Comparison of ENCODE assay signal across 8 cellular contexts in genomic region chr11:128908391-128909246, GRCh38. TPM values are rescaled to one million over a fixed set of nuclear protein-coding genes. Genes with fewer than 3 reads are reported as not detected.
DNase-seq lines count a peak whose midpoint lies in the region; ATAC-seq, FAIRE-seq and TF ChIP-seq lines count a peak whose summit lies in the region.

No MANE protein-coding gene starts in this region.

- no peak overlapping the region; a peak in 1 of 4 replicates for H3K27ac ChIP-seq in SK-N-SH (ENCODE audit: low read depth in 2 of 2, low read length in 1 of 2)

- H3F3A ChIP-seq in SK-N-SH (replicated peaks; ENCODE audit: insufficient read depth), result no peaks in the 10 kb centered on the region

- no peak for TF ChIP-seq CTCF in SK-N-SH (IDR thresholded peaks at IDR 0.05)

- no peak overlapping the region for H3K4me3 ChIP-seq in SK-N-SH (ENCODE audit: low read depth in 2 of 2, low read length in 1 of 2)
- H3K4me3 ChIP-seq in skeletal muscle satellite cell (ENCODE audit: low read length), result peak overlapping the region; percentile 56

- no peaks in the 10 kb centered on the region for H3K9me2 ChIP-seq in SK-N-SH

- H3K9ac ChIP-seq in SK-N-SH (no peak overlapping the region), skeletal muscle satellite cell (ENCODE audit: low read depth, low read length) (peak overlapping the region; percentile 19)

- H3K79me2 ChIP-seq in SK-N-SH (ENCODE audit: insufficient read depth), result no peaks in the 10 kb centered on the region

- ATAC-seq in GM18870 (IDR thresholded peaks at IDR 0.05; ENCODE audit: unreplicated experiment), result no peak

- POLR2A ChIA-PET in SK-N-SH (lab: Yijun Ruan, JAX), result no interaction called here

- no peak overlapping the region; the same call in 1 of the 2 replicates for H2AFZ ChIP-seq in SK-N-SH (ENCODE audit: low read depth)

- DNase-seq in GM03348 (ENCODE audit: low spot score), result peak; percentile 88
- DNase-seq in SK-N-SH, result peak; percentile 74
- DNase-seq in glomerular visceral epithelial cell (ENCODE audit: extremely low spot score), result peak; percentile 8
- no peak for DNase-seq in stimulated activated naive CD4-positive, alpha-beta T cell treated with Interleukin-2 at 50 U/mL for 16 hours (lab: John Stamatoyannopoulos, UW)
- no peak for DNase-seq in GM12892 (ENCODE audit: insufficient read length)
- DNase-seq in NCI-H1417 (lab: John Stamatoyannopoulos, UW), result no peak

- peak overlapping the region; percentile 24 for H3K4me2 ChIP-seq in SK-N-SH
- H3K4me2 ChIP-seq in skeletal muscle satellite cell (ENCODE audit: low read length), result peak overlapping the region; percentile 83

- H3K27me3 ChIP-seq in SK-N-SH (ENCODE audit: insufficient read depth) (no peaks in the 10 kb centered on the region), skeletal muscle satellite cell (ENCODE audit: control insufficient read depth, insufficient read depth, low read length) (peaks cover 6% of the 10 kb centered on the region)

- CTCF ChIA-PET in SK-N-SH (lab: Yijun Ruan, JAX), result interaction anchor here (1.0 to 13.6 kb wide), 5 partner anchors 11 to 48 kb away, joined by 3 to 201 read pairs (median 4); partner anchors contain the start of gene KCNJ5

- no peak for TF ChIP-seq POLR2A in GM12892 (IDR thresholded peaks at IDR 0.05; ENCODE audit: low read depth, low read length)

- 45% methylated on average over 10 of the region's 12 CpGs for WGBS in SK-N-SH (ENCODE audit: low lambda C conversion rate)

- H3K4me1 ChIP-seq in SK-N-SH (ENCODE audit: control insufficient read depth in 1 of 2, insufficient read depth in 2 of 2, low read depth in 1 of 2, low read length in 1 of 2) (peaks cover 7 to 26% of the 10 kb centered on the region in 2 experiments; a peak in 3 of 4 replicates), skeletal muscle satellite cell (ENCODE audit: control insufficient read depth, insufficient read depth, low read length) (peaks cover 33% of the 10 kb centered on the region)

- H3K9me3 ChIP-seq in SK-N-SH, result no peaks in the 10 kb centered on the region
- H3K9me3 ChIP-seq in skeletal muscle satellite cell (replicated peaks; ENCODE audit: low read length), result no peaks in the 10 kb centered on the region

- no peak for TF ChIP-seq RAD21 in SK-N-SH (IDR thresholded peaks at IDR 0.05; ENCODE audit: low read length)

- no peaks in the 10 kb centered on the region for H4K20me1 ChIP-seq in SK-N-SH (ENCODE audit: insufficient read depth)

- peak in 1 of 2 experiments; percentile 82; a peak in 1 of 4 replicates for TF ChIP-seq EP300 in SK-N-SH (IDR thresholded peaks at IDR 0.05; ENCODE audit: borderline replicate concordance in 1 of 2, low read depth in 1 of 2, low read length in 1 of 2)

- no peaks in the 10 kb centered on the region for H3K36me3 ChIP-seq in SK-N-SH (replicated peaks in 1 of 2; ENCODE audit: control insufficient read depth in 1 of 2, insufficient read depth in 2 of 2, low read length in 1 of 2)
- H3K36me3 ChIP-seq in skeletal muscle satellite cell (ENCODE audit: insufficient read depth, low read length), result no peaks in the 10 kb centered on the region

- FAIRE-seq in GM12892 (lab: Jason Lieb, UNC), result no peak

TF ChIP-seq in SK-N-SH, 30 proteins besides CTCF, POLR2A, EP300 and RAD21:
- peak; percentile 53 for TF ChIP-seq TCF12 (IDR thresholded peaks at IDR 0.05)
- peak; percentile 93 for TF ChIP-seq RCOR1 (IDR thresholded peaks at IDR 0.05; ENCODE audit: low read length)
- peak; percentile 54; the same call in 1 of the 2 replicates for TF ChIP-seq NFIC (IDR thresholded peaks at IDR 0.05; ENCODE audit: borderline replicate concordance)
- TF ChIP-seq FOXJ3 (CRISPR knock-in tag; IDR thresholded peaks at IDR 0.05), result peak; percentile 26; the same call in 1 of the 2 replicates
- TF ChIP-seq USF1 (IDR thresholded peaks at IDR 0.05; ENCODE audit: borderline replicate concordance, low read depth), result no peak
- peak; percentile 32 for TF ChIP-seq CHD2 (IDR thresholded peaks at IDR 0.05; ENCODE audit: low read length, partially characterized antibody)
- TF ChIP-seq FOSL2 (IDR thresholded peaks at IDR 0.05; ENCODE audit: borderline replicate concordance, low read depth), result peak; percentile 68; the same call in 1 of the 2 replicates
- peak; percentile 57 for TF ChIP-seq JUND (IDR thresholded peaks at IDR 0.05)
- peak; percentile 96 for TF ChIP-seq GATA2 (CRISPR knock-in tag; IDR thresholded peaks at IDR 0.05)
- TF ChIP-seq YY1 (IDR thresholded peaks at IDR 0.05; ENCODE audit: low read depth), result no peak
- TF ChIP-seq POLR2AphosphoS5 (IDR thresholded peaks at IDR 0.05; ENCODE audit: low read depth, low read length), result no peak

RNA-seq across cellular contexts. Expression of gene KCNJ5, which starts 17.5 kb away (rescaled TPM):
- polyA plus RNA-seq in SK-N-SH (2012; rRNA removed), result 0.03 TPM in 1 of 2 replicates, not detected in the other
- not detected in 2 replicates for polyA plus RNA-seq in SK-N-SH (2012; cell fraction: cytosol; rRNA removed)
- 0.01 TPM in 1 of 2 replicates, not detected in the other for polyA plus RNA-seq in SK-N-SH (2012; cell fraction: nucleus; rRNA removed)
- not detected in 2 replicates for total RNA-seq in skeletal muscle satellite cell (2012; rRNA removed)
- not detected for polyA plus RNA-seq in GM12892 (2012; ENCODE audit: missing spikeins)

RNA-seq across cellular contexts. Expression of gene TP53AIP1, which starts 34.1 kb away (rescaled TPM):
- polyA plus RNA-seq in SK-N-SH (2012; rRNA removed), result 0.05 TPM in 2 replicates
- polyA plus RNA-seq in SK-N-SH (2012; cell fraction: cytosol; rRNA removed), result 0.01 TPM in 1 of 2 replicates, not detected in the other
- polyA plus RNA-seq in SK-N-SH (2012; cell fraction: nucleus; rRNA removed), result 0.15 and 0.30 TPM in 2 replicates
- total RNA-seq in skeletal muscle satellite cell (2012; rRNA removed), result not detected in 2 replicates
- not detected for polyA plus RNA-seq in GM12892 (2012; ENCODE audit: missing spikeins)

RNA-seq across cellular contexts. Expression of gene KCNJ1, which starts 41.5 kb away (rescaled TPM):
- 0.03 TPM in 1 of 2 replicates, not detected in the other for polyA plus RNA-seq in SK-N-SH (2012; rRNA removed)
- under 0.01 and 0.01 TPM in 2 replicates for polyA plus RNA-seq in SK-N-SH (2012; cell fraction: cytosol; rRNA removed)
- polyA plus RNA-seq in SK-N-SH (2012; cell fraction: nucleus; rRNA removed), result 0.21 TPM in 1 of 2 replicates, not detected in the other
- not detected in 2 replicates for total RNA-seq in skeletal muscle satellite cell (2012; rRNA removed)
- 0.11 TPM for polyA plus RNA-seq in GM12892 (2012; ENCODE audit: missing spikeins)

Comparison
In these comparisons a context has a peak if more than half of its experiments do, and no peak if none do; other contexts are left out.
1. DNase-seq: peak in GM03348 (single experiment), SK-N-SH (single experiment) and glomerular visceral epithelial cell (single experiment); none in stimulated activated naive CD4-positive, alpha-beta T cell treated with Interleukin-2 at 50 U/mL for 16 hours (single experiment), GM12892 (single experiment) and NCI-H1417 (0 of 3).